8 cellular contexts compared by ENCODE assay signal in genomic region chr2:87519158-87520011, GRCh38.
DNase-seq lines count a peak whose midpoint lies in the region; ATAC-seq and TF ChIP-seq lines count a peak whose summit lies in the region.
"Not testable (repeated sequence)": the region's sequence is repeated elsewhere in the genome, so short reads cannot be mapped to it uniquely, and the experiment has no call there.

No MANE protein-coding gene starts in this region.

- not testable (repeated sequence) for BruUV-seq in OCI-LY7 (replicated peaks; lab: Mats Ljungman, UMichigan)

- CTCF ChIA-PET in OCI-LY7 (lab: Charles Lee; ENCODE audit: unreplicated experiment) = not testable (repeated sequence)

- not testable (repeated sequence) for H3K27me3 Mint-ChIP-seq in naive B cell

- H3K4me1 Mint-ChIP-seq in naive B cell = peaks cover 13 to 48% (median 20%) of the 10 kb centered on the region in 3 donors

- DNase-seq in OCI-LY7 (ENCODE audit: low spot score); left ventricle myocardium superior; naive B cell: not testable (repeated sequence)
- peak; percentile 8 for DNase-seq in adipocyte (ENCODE audit: low read depth)

- H3K4me3 Mint-ChIP-seq in naive B cell = peak overlapping the region in 4 of 8 donors; percentile 24 to 77 (median 28)

- not testable (repeated sequence) for H3K27me3 ChIP-seq in BLaER1 treated with 17β-estradiol and CSF1 and Interleukin-3, amounts not matched to agents 10 nM and 100 nM; adipocyte (replicated peaks; ENCODE audit: control insufficient read depth, insufficient read depth, low read length)

- TF ChIP-seq CTCF in OCI-LY7 (conservative IDR thresholded peaks at IDR 0.05; ENCODE audit: low read length) = not testable (repeated sequence)

- not testable (repeated sequence) for H3K79me2 ChIP-seq in OCI-LY7 (ENCODE audit: insufficient read depth, low read depth, low read length)

- H3K27ac ChIP-seq in BLaER1 treated with 17β-estradiol and CSF1 and Interleukin-3, amounts not matched to agents 10 nM and 100 nM = peak overlapping the region in 6 of 11 experiments; percentile 28 to 49 (median 34); a peak in 2 of 22 replicates
- peak overlapping the region; percentile 53 for H3K27ac ChIP-seq in OCI-LY7 (ENCODE audit: low read depth, low read length, poor library complexity, severe bottlenecking)

- not testable (repeated sequence) for H3K36me3 Mint-ChIP-seq in naive B cell

- H2AFZ ChIP-seq in OCI-LY7 (ENCODE audit: low read length) = not testable (repeated sequence)

- not testable (repeated sequence) for H3K4me3 ChIP-seq in BLaER1 treated with 17β-estradiol and CSF1 and Interleukin-3, amounts not matched to agents 10 nM and 100 nM; OCI-LY7 (ENCODE audit: low read depth, low read length, poor library complexity, severe bottlenecking); adipocyte (ENCODE audit: low read length)

- H3K27ac Mint-ChIP-seq in naive B cell = peak overlapping the region; percentile 60 to 98 (median 96)

- intact Hi-C loops in OCI-LY7 (cut with micrococcal nuclease; ENCODE audit: unreplicated experiment); left ventricle myocardium superior (cut with micrococcal nuclease): not testable (repeated sequence)

- H3K4me1 ChIP-seq in BLaER1 treated with 17β-estradiol and CSF1 and Interleukin-3, amounts not matched to agents 10 nM and 100 nM = peaks cover 11 to 31% (median 19%) of the 10 kb centered on the region in 10 experiments
- peaks cover 54% of the 10 kb centered on the region for H3K4me1 ChIP-seq in OCI-LY7 (ENCODE audit: insufficient read depth, low read length, poor library complexity, severe bottlenecking)
- H3K4me1 ChIP-seq in adipocyte (ENCODE audit: control insufficient read depth, insufficient read depth, low read length) = not testable (repeated sequence)

- not testable (repeated sequence) for H4K20me1 ChIP-seq in BLaER1 treated with 17β-estradiol and CSF1 and Interleukin-3, amounts not matched to agents 10 nM and 100 nM; OCI-LY7 (ENCODE audit: insufficient read depth, low read length)

- ATAC-seq in GM18873 (IDR thresholded peaks at IDR 0.05; ENCODE audit: low FRiP score, unreplicated experiment) = peak; percentile 46
- peak; percentile 41 for ATAC-seq in HG02623 (IDR thresholded peaks at IDR 0.05; ENCODE audit: unreplicated experiment)
- ATAC-seq in HG03342 (IDR thresholded peaks at IDR 0.05; ENCODE audit: unreplicated experiment) = peak; percentile 43
- ATAC-seq in left ventricle myocardium superior = peak; percentile 47
- ATAC-seq in naive B cell (ENCODE audit: low read depth in 2 of 2) = peak; percentile 74 to 77

- not testable (repeated sequence) for H3K9me3 Mint-ChIP-seq in naive B cell

- not testable (repeated sequence) for H3K9me2 ChIP-seq in OCI-LY7 (ENCODE audit: insufficient read depth, low read length)

- not testable (repeated sequence) for H3K36me3 ChIP-seq in BLaER1 treated with 17β-estradiol and CSF1 and Interleukin-3, amounts not matched to agents 10 nM and 100 nM; OCI-LY7 (ENCODE audit: insufficient read depth, low read length); adipocyte (ENCODE audit: control insufficient read depth, insufficient read depth, low read length, severe bottlenecking)

- POLR2A ChIA-PET in OCI-LY7 (lab: Charles Lee) = not testable (repeated sequence)

- peak overlapping the region in 5 of 11 experiments; percentile 29 to 39 (median 37); a peak in 4 of 22 replicates for H3K4me2 ChIP-seq in BLaER1 treated with 17β-estradiol and CSF1 and Interleukin-3, amounts not matched to agents 10 nM and 100 nM
- H3K4me2 ChIP-seq in OCI-LY7 (ENCODE audit: low read length) = peak overlapping the region; percentile 46

- not testable (repeated sequence) for H3K9ac ChIP-seq in BLaER1 treated with 17β-estradiol and CSF1 and Interleukin-3, amounts not matched to agents 10 nM and 100 nM; adipocyte (ENCODE audit: low read length)

- not testable (repeated sequence) for H3K9me3 ChIP-seq in BLaER1 treated with 17β-estradiol and CSF1 and Interleukin-3, amounts not matched to agents 10 nM and 100 nM (replicated peaks in 1 of 11); OCI-LY7 (ENCODE audit: low read length); adipocyte (ENCODE audit: control insufficient read depth, low read length)
